ENCODE assay signal across 15 cellular contexts in the genomic region with DNA sequence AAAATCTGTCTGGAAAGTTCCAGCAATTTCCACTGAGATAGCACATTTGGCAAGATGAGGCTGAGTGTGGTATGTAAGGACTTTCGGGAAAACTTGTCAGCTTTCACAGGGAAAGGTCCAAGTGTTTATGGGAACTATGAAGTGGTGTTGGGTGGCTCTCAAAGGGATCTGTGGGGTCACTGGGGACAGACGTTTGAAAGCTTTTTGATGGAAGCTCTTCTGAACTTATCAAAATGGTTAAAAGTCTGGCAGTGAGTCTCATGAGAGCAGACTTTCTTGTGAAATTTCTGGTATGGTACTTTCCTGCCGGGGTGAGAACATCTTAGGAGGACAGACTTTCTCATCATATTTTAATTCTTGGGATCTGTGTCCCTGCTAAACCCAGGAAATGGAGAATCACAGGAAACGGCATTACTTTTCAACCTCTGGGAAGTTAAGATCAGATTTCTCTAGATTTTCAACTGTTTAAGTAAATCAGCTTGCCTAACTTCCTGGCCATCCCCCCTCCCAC.
DNase-seq lines count a peak whose midpoint lies in the region; ATAC-seq, FAIRE-seq and TF ChIP-seq lines count a peak whose summit lies in the region.
"Had no signal": no experiment of that assay in that cellular context is flagged by ENCODE, and none has a peak within 500 bp of the region (broad histone marks: within the 10 kb centered on the region; RNA-seq: fewer than 3 reads in every experiment).

No MANE protein-coding gene starts in this region.

- TF ChIP-seq POLR2A in K562 (conservative IDR thresholded peaks at IDR 0.05) (no peak), heart left ventricle (IDR thresholded peaks at IDR 0.05) (no peak), prostate gland (IDR thresholded peaks at IDR 0.05) (no peak)

- peaks cover 3% of the 10 kb centered on the region for H3F3A ChIP-seq in PC-3 (ENCODE audit: low read length, unreplicated experiment)

- no peak for FAIRE-seq in K562 (lab: Jason Lieb, UNC)
- FAIRE-seq: bronchial epithelial cell had no signal

- peaks cover 2% of the 10 kb centered on the region for H3K27me3 Mint-ChIP-seq in activated CD4-positive, alpha-beta T cell treated with anti-CD3 and anti-CD28 coated beads for 36 hours
- H3K27me3 Mint-ChIP-seq in activated CD4-positive, alpha-beta T cell treated with anti-CD3 and anti-CD28 coated beads, Interleukin-2, amount 10 ng/mL, durations not matched to agents 24 days and 14 days: no peaks in the 10 kb centered on the region

- H3K27me3 ChIP-seq in K562 (ENCODE audit: control insufficient read depth in 2 of 2, insufficient read depth in 2 of 2, low read length in 2 of 2): no peaks in the 10 kb centered on the region
- H3K27me3 ChIP-seq in heart left ventricle: no peaks in the 10 kb centered on the region
- no peaks in the 10 kb centered on the region for H3K27me3 ChIP-seq in neuronal stem cell (ENCODE audit: control insufficient read depth in 3 of 3, insufficient read depth in 3 of 3, low read depth in 1 of 3, low read length in 3 of 3)
- no peaks in the 10 kb centered on the region for H3K27me3 ChIP-seq in tibial artery
- H3K27me3 ChIP-seq in PC-3 (ENCODE audit: low read length): no peaks in the 10 kb centered on the region
- no peaks in the 10 kb centered on the region for H3K27me3 ChIP-seq in prostate gland (replicated peaks; ENCODE audit: insufficient read depth)
- H3K27me3 ChIP-seq: foreskin keratinocyte had no signal

- H3K4me2 ChIP-seq in K562 (ENCODE audit: insufficient read depth, low read length) (no peak overlapping the region), neuronal stem cell (ENCODE audit: insufficient read depth, low read length, poor library complexity, severe bottlenecking) (no peak overlapping the region), PC-3 (ENCODE audit: low read length) (no peak overlapping the region)

- H3K27ac ChIP-seq in K562 (ENCODE audit: extremely low read depth, low read depth, low read length): no peak overlapping the region
- H3K27ac ChIP-seq in heart left ventricle: peak overlapping the region; percentile 29 to 82 (median 71)
- H3K27ac ChIP-seq in neuronal stem cell (replicated peaks; ENCODE audit: low read length): no peak overlapping the region
- H3K27ac ChIP-seq in tibial artery: peak overlapping the region; percentile 72 to 73
- H3K27ac ChIP-seq in PC-3 (ENCODE audit: low read length): no peak overlapping the region
- no peak overlapping the region for H3K27ac ChIP-seq in prostate gland
- H3K27ac ChIP-seq: foreskin keratinocyte had no signal

- no peak overlapping the region for H2BK120ac ChIP-seq in neuronal stem cell (ENCODE audit: low read depth, low read length)

- 12% methylated on average over 4 of the region's 4 CpGs for WGBS in K562 (ENCODE audit: insufficient coverage, low coverage, missing lambda C conversion rate)
- WGBS in heart left ventricle, 4 donors: 42 to 58% (median 44%) methylated on average over 4 of the region's 4 CpGs
- no CpG with 5 or more reads among the region's 4 CpGs for WGBS in neuronal stem cell (ENCODE audit: extremely low coverage in 2 of 2, insufficient read length in 2 of 2, insufficient replicate concordance in 1 of 2), 2 donors
- WGBS in prostate gland: 64% methylated on average over 4 of the region's 4 CpGs

- no peak overlapping the region for H4K8ac ChIP-seq in neuronal stem cell (ENCODE audit: low read depth, low read length)

- H3K14ac ChIP-seq in neuronal stem cell (ENCODE audit: low read length): no peak overlapping the region

- CTCF ChIA-PET in K562 (lab: Yijun Ruan, JAX; ENCODE audit: low intra/inter-chr PET ratio) (no interaction called here), PC-3 (lab: Charles Lee) (no interaction called here)
- CTCF ChIA-PET in activated CD4-positive, alpha-beta T cell treated with anti-CD3 and anti-CD28 coated beads for 36 hours (lab: Charles Lee): interaction anchor here (0.7 kb wide), 1 partner anchor 1772 kb away, joined by 5 read pairs; no protein-coding TSS in a partner anchor

- no peak overlapping the region for H3K4ac ChIP-seq in neuronal stem cell (ENCODE audit: low read length)

- no peaks in the 10 kb centered on the region for H3K9me3 Mint-ChIP-seq in activated CD4-positive, alpha-beta T cell treated with anti-CD3 and anti-CD28 coated beads for 36 hours (ENCODE audit: low read depth)
- peaks cover 4% of the 10 kb centered on the region for H3K9me3 Mint-ChIP-seq in activated CD4-positive, alpha-beta T cell treated with anti-CD3 and anti-CD28 coated beads, Interleukin-2, amount 10 ng/mL, durations not matched to agents 24 days and 14 days
- H3K9me3 Mint-ChIP-seq: CD8-positive, alpha-beta T cell had no signal

- H3K23ac ChIP-seq in neuronal stem cell (ENCODE audit: low read depth, low read length, poor library complexity): no peak overlapping the region

- intact Hi-C loops in K562 (cut with micrococcal nuclease): no loop called here
- intact Hi-C loops in heart left ventricle (cut with DNase I): no loop called here
- intact Hi-C loops in tibial artery (cut with DNase I; ENCODE audit: low total_unique reads): no loop called here
- intact Hi-C loops in activated CD4-positive, alpha-beta T cell treated with anti-CD3 and anti-CD28 coated beads for 36 hours (cut with DNase I, micrococcal nuclease): no loop called here
- intact Hi-C loops in PC-3 (cut with micrococcal nuclease): no loop called here
- intact Hi-C loops in activated CD4-positive, alpha-beta T cell treated with anti-CD3 and anti-CD28 coated beads, Interleukin-2, amount 10 ng/mL, durations not matched to agents 24 days and 14 days (cut with micrococcal nuclease): no loop called here
- intact Hi-C loops in prostate gland (cut with DNase I): no loop called here

- no peaks in the 10 kb centered on the region for H4K20me1 ChIP-seq in K562 (replicated peaks; ENCODE audit: control insufficient read depth, insufficient read depth, low read length)
- H4K20me1 ChIP-seq in PC-3 (ENCODE audit: low read length): no peaks in the 10 kb centered on the region

- H2BK15ac ChIP-seq in neuronal stem cell (ENCODE audit: low read length): no peak overlapping the region

- no peak overlapping the region for H2BK5ac ChIP-seq in neuronal stem cell (ENCODE audit: low read length)

- H2AFZ ChIP-seq in K562 (ENCODE audit: low read depth, low read length) (peak overlapping the region; percentile 57), neuronal stem cell (ENCODE audit: low read length) (peak overlapping the region; percentile 4), PC-3 (ENCODE audit: low read length) (no peak overlapping the region)

- no peak overlapping the region for H3K27ac Mint-ChIP-seq in activated CD4-positive, alpha-beta T cell treated with anti-CD3 and anti-CD28 coated beads for 36 hours
- no peak overlapping the region for H3K27ac Mint-ChIP-seq in activated CD4-positive, alpha-beta T cell treated with anti-CD3 and anti-CD28 coated beads, Interleukin-2, amount 10 ng/mL, durations not matched to agents 24 days and 14 days
- H3K27ac Mint-ChIP-seq: CD8-positive, alpha-beta T cell; H9 had no signal

- DNase-seq in K562 (ENCODE audit: extremely low read depth in 1 of 4, low spot score in 3 of 4) (no peak), heart left ventricle (peak in 2 of 5 donors; percentile 17 to 34), neuronal stem cell (ENCODE audit: low spot score) (no peak), tibial artery (no peak), PC-3 (no peak), prostate gland (ENCODE audit: low spot score) (no peak)
- no peak for DNase-seq in activated CD4-positive, alpha-beta T cell treated with anti-CD3 and anti-CD28 coated beads for 36 hours
- DNase-seq in activated CD4-positive, alpha-beta T cell treated with anti-CD3 and anti-CD28 coated beads, Interleukin-2, amount 10 ng/mL, durations not matched to agents 24 days and 14 days: no peak
- DNase-seq: activated CD4-positive, CD25-positive, alpha-beta regulatory T cell; CD8-positive, alpha-beta T cell; foreskin keratinocyte; H9; NCI-H1417; stimulated activated CD4-positive, alpha-beta T cell treated with anti-CD3 and anti-CD28 coated beads, Interleukin-12 subunit alpha, Interleukin-12 subunit beta, amount 100 ng/mL, for 4 hours had no signal

- H2BK12ac ChIP-seq in neuronal stem cell (ENCODE audit: low read length): no peak overlapping the region

- no TSS peak for BruUV-seq in K562 (replicated peaks; lab: Mats Ljungman, UMichigan)
- no TSS peak for BruUV-seq in PC-3 (replicated peaks; lab: Mats Ljungman, UMichigan)

- no peak for TF ChIP-seq RAD21 in K562 (CRISPR knock-in tag; conservative IDR thresholded peaks at IDR 0.05 in 1 of 2, IDR thresholded peaks at IDR 0.05 in 1 of 2)

- H3K4me1 ChIP-seq in K562 (replicated peaks in 1 of 2; ENCODE audit: control insufficient read depth in 2 of 2, insufficient read depth in 2 of 2, low read length in 2 of 2): no peaks in the 10 kb centered on the region
- peaks cover 0 to 22% (median 0%) of the 10 kb centered on the region in 12 donors for H3K4me1 ChIP-seq in heart left ventricle
- H3K4me1 ChIP-seq in neuronal stem cell (ENCODE audit: control insufficient read depth in 2 of 2, insufficient read depth in 1 of 2, low read depth in 1 of 2, low read length in 2 of 2): no peaks in the 10 kb centered on the region
- peaks cover 0 to 41% (median 16%) of the 10 kb centered on the region in 4 donors for H3K4me1 ChIP-seq in tibial artery
- H3K4me1 ChIP-seq in PC-3 (ENCODE audit: insufficient read depth, low read length): peaks cover 7% of the 10 kb centered on the region
- H3K4me1 ChIP-seq in prostate gland (replicated peaks): no peaks in the 10 kb centered on the region

- H3K79me1 ChIP-seq in neuronal stem cell (ENCODE audit: low read depth, low read length): no peaks in the 10 kb centered on the region

- H3K18ac ChIP-seq in neuronal stem cell (ENCODE audit: low read length): no peak overlapping the region

- H3K36me3 Mint-ChIP-seq in activated CD4-positive, alpha-beta T cell treated with anti-CD3 and anti-CD28 coated beads for 36 hours (ENCODE audit: low read depth): no peaks in the 10 kb centered on the region
- H3K36me3 Mint-ChIP-seq in activated CD4-positive, alpha-beta T cell treated with anti-CD3 and anti-CD28 coated beads, Interleukin-2, amount 10 ng/mL, durations not matched to agents 24 days and 14 days (ENCODE audit: low read depth): no peaks in the 10 kb centered on the region
- H3K36me3 Mint-ChIP-seq: CD8-positive, alpha-beta T cell had no signal

- in situ Hi-C loops in K562 (cut with MboI): no loop called here

- H3K9me2 ChIP-seq in PC-3 (replicated peaks; ENCODE audit: low read length): no peaks in the 10 kb centered on the region

- no peaks in the 10 kb centered on the region for H3K79me2 ChIP-seq in K562 (ENCODE audit: control insufficient read depth, insufficient read depth, low read length)
- no peaks in the 10 kb centered on the region for H3K79me2 ChIP-seq in PC-3 (ENCODE audit: low read length)

- H3K4me1 Mint-ChIP-seq in activated CD4-positive, alpha-beta T cell treated with anti-CD3 and anti-CD28 coated beads for 36 hours: no peaks in the 10 kb centered on the region
- no peaks in the 10 kb centered on the region for H3K4me1 Mint-ChIP-seq in activated CD4-positive, alpha-beta T cell treated with anti-CD3 and anti-CD28 coated beads, Interleukin-2, amount 10 ng/mL, durations not matched to agents 24 days and 14 days
- H3K4me1 Mint-ChIP-seq: H9 had no signal

- H3K4me3 Mint-ChIP-seq in activated CD4-positive, alpha-beta T cell treated with anti-CD3 and anti-CD28 coated beads for 36 hours: no peak overlapping the region
- no peak overlapping the region for H3K4me3 Mint-ChIP-seq in activated CD4-positive, alpha-beta T cell treated with anti-CD3 and anti-CD28 coated beads, Interleukin-2, amount 10 ng/mL, durations not matched to agents 24 days and 14 days
- H3K4me3 Mint-ChIP-seq: CD8-positive, alpha-beta T cell; H9 had no signal

- ATAC-seq in K562 (no peak), heart left ventricle (peak; percentile 47 to 76 (median 71)), PC-3 (no peak)
- ATAC-seq in activated CD4-positive, alpha-beta T cell treated with anti-CD3 and anti-CD28 coated beads for 36 hours: no peak
- ATAC-seq: CD8-positive, alpha-beta T cell; foreskin keratinocyte had no signal

- POLR2A ChIA-PET in K562 (lab: Yijun Ruan, JAX) (no interaction called here), PC-3 (lab: Charles Lee; ENCODE audit: unreplicated experiment) (no interaction called here)
- POLR2A ChIA-PET in activated CD4-positive, alpha-beta T cell treated with anti-CD3 and anti-CD28 coated beads for 36 hours (lab: Charles Lee): no interaction called here

- no peak overlapping the region for H2AK5ac ChIP-seq in neuronal stem cell (ENCODE audit: low read depth, low read length)

- H3K9me3 ChIP-seq in K562 (replicated peaks; ENCODE audit: control insufficient read depth, insufficient read depth, low read depth, low read length) (no peaks in the 10 kb centered on the region), heart left ventricle (peaks cover 0 to 12% (median 0%) of the 10 kb centered on the region in 12 donors), neuronal stem cell (replicated peaks in 1 of 2; ENCODE audit: control insufficient read depth in 2 of 2, insufficient read depth in 1 of 2, low read depth in 1 of 2, low read length in 2 of 2) (no peaks in the 10 kb centered on the region), tibial artery (no peaks in the 10 kb centered on the region), PC-3 (ENCODE audit: low read length) (no peaks in the 10 kb centered on the region; the same call in 1 of the 2 replicates), prostate gland (no peaks in the 10 kb centered on the region)

- H3K36me3 ChIP-seq in K562 (ENCODE audit: control insufficient read depth, insufficient read depth, low read length) (no peaks in the 10 kb centered on the region), heart left ventricle (no peaks in the 10 kb centered on the region), neuronal stem cell (replicated peaks in 1 of 2; ENCODE audit: control insufficient read depth in 2 of 2, insufficient read depth in 2 of 2, low read length in 2 of 2) (no peaks in the 10 kb centered on the region), tibial artery (no peaks in the 10 kb centered on the region), PC-3 (ENCODE audit: low read depth, low read length) (no peaks in the 10 kb centered on the region), prostate gland (no peaks in the 10 kb centered on the region)

- no peak overlapping the region for H3K4me3 ChIP-seq in K562
- H3K4me3 ChIP-seq in heart left ventricle: peak overlapping the region in 3 of 12 donors; percentile 3 to 31 (median 11)
- H3K4me3 ChIP-seq in neuronal stem cell (ENCODE audit: low read length in 2 of 2): no peak overlapping the region
- H3K4me3 ChIP-seq in tibial artery: peak overlapping the region in 1 of 2 donors; percentile 9
- no peak overlapping the region for H3K4me3 ChIP-seq in PC-3 (ENCODE audit: low read length)
- H3K4me3 ChIP-seq in prostate gland: no peak overlapping the region

- no peak overlapping the region for H3K9ac ChIP-seq in K562 (ENCODE audit: insufficient read depth in 1 of 2, low read depth in 2 of 2, low read length in 2 of 2)
- H3K9ac ChIP-seq in neuronal stem cell (ENCODE audit: low read depth, low read length, poor library complexity): no peak overlapping the region
- no peak overlapping the region for H3K9ac ChIP-seq in PC-3 (ENCODE audit: low read length)

- H3K9me1 ChIP-seq in K562 (ENCODE audit: control insufficient read depth, insufficient read depth, low read length): no peaks in the 10 kb centered on the region

- no peak for TF ChIP-seq CTCF in K562 (IDR thresholded peaks at IDR 0.05 in 2 of 3, conservative IDR thresholded peaks at IDR 0.05 in 1 of 3; ENCODE audit: insufficient read depth in 2 of 3, low read depth in 1 of 3, low read length in 3 of 3)
- no peak for TF ChIP-seq CTCF in heart left ventricle (IDR thresholded peaks at IDR 0.05)
- no peak for TF ChIP-seq CTCF in tibial artery (IDR thresholded peaks at IDR 0.05)
- TF ChIP-seq CTCF in PC-3 (conservative IDR thresholded peaks at IDR 0.05; ENCODE audit: low read depth, low read length): no peak
- no peak for TF ChIP-seq CTCF in prostate gland (IDR thresholded peaks at IDR 0.05)

- no peak overlapping the region for H4K91ac ChIP-seq in neuronal stem cell (ENCODE audit: low read depth, low read length, poor library complexity)

- no peak for TF ChIP-seq EP300 in K562 (IDR thresholded peaks at IDR 0.05; ENCODE audit: low read length)

Comparison
In these comparisons a context has a peak if more than half of its experiments do, and no peak if none do; other contexts are left out.
1. ATAC-seq: peak in heart left ventricle (4 of 4); none in K562 (single experiment), activated CD4-positive, alpha-beta T cell treated with anti-CD3 and anti-CD28 coated beads for 36 hours (single experiment) and PC-3 (single experiment).
2. H3K27ac ChIP-seq: peak in heart left ventricle (12 of 12) and tibial artery (2 of 2); none in K562 (single experiment), neuronal stem cell (single experiment), PC-3 (single experiment) and prostate gland (0 of 2).